ENCODE assay signal across 8 cellular contexts in the genomic region with DNA sequence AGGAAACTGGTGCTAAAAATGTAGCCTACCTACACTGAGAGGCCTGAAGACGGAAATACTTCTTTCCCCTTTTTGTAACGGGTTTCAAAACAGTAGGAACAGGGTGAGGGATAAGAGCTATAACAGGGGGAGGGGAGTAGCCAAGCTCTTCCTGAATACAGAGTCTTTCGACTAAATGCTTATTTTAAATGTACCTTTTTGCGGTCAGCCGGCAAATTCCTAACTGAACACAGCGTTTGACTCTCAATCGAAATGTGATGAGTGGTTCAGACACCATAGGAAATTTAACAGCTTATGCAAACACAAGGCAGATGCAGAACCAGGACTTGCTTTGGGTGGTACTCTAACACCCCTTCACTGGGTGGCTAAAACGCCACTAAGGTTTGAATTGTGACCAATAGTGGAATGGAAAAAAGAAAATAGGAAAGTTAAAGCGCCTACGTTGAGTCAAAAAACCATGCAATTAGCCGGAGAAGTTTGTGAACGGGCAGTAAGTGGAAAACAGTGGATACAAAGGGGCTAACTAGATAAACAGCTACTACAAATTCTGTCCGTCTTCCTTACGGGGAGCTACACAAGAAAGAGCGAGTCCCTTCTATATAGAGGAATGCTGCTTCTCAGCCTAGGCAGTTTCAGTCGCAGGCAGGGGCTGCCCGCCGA. TPM values are rescaled to one million over a fixed set of nuclear protein-coding genes. Genes with fewer than 3 reads are reported as not detected.
DNase-seq lines count a peak whose midpoint lies in the region; ATAC-seq and TF ChIP-seq lines count a peak whose summit lies in the region.

No MANE protein-coding gene starts in this region.

- peaks cover 6% of the 10 kb centered on the region for H3K79me2 ChIP-seq in GM23338 (replicated peaks; ENCODE audit: insufficient read depth)

- no CpG with 5 or more reads among the region's 18 CpGs for WGBS in neuronal stem cell (ENCODE audit: extremely low coverage in 2 of 2, insufficient read length in 2 of 2, insufficient replicate concordance in 1 of 2), 2 donors

- no peak overlapping the region for H4K91ac ChIP-seq in neuronal stem cell (ENCODE audit: low read depth, low read length, poor library complexity)

- H3K79me1 ChIP-seq in neuronal stem cell (ENCODE audit: low read depth, low read length), result no peaks in the 10 kb centered on the region

- peaks cover 31% of the 10 kb centered on the region for H3K27me3 Mint-ChIP-seq in GM23338 (ENCODE audit: insufficient read depth, low read depth, poor library complexity)

- H3K36me3 Mint-ChIP-seq in GM23338 (ENCODE audit: low read depth), result no peaks in the 10 kb centered on the region; the same call in 2 of the 3 replicates

- H3K4me3 Mint-ChIP-seq in GM23338, result peak overlapping the region; percentile 94

- H3F3A ChIP-seq in GM23338 (replicated peaks; ENCODE audit: low read depth), result peaks cover 11% of the 10 kb centered on the region; the same call in 1 of the 2 replicates

- H3K9ac ChIP-seq in neuronal stem cell (ENCODE audit: low read depth, low read length, poor library complexity), result peak overlapping the region; percentile 92

- H3K4me1 ChIP-seq in GM23338 (ENCODE audit: insufficient read depth) (peaks cover 23% of the 10 kb centered on the region), neuronal stem cell (ENCODE audit: control insufficient read depth in 2 of 2, insufficient read depth in 1 of 2, low read depth in 1 of 2, low read length in 2 of 2) (peaks cover 1 to 18% of the 10 kb centered on the region in 2 donors)

- no peak overlapping the region for H3K27ac ChIP-seq in GM23338 (ENCODE audit: low read depth)
- no peak overlapping the region for H3K27ac ChIP-seq in neuronal stem cell (replicated peaks; ENCODE audit: low read length)

- H3K27me3 ChIP-seq in GM23338 (ENCODE audit: insufficient read depth) (peaks cover 79% of the 10 kb centered on the region), neuronal stem cell (ENCODE audit: control insufficient read depth in 3 of 3, insufficient read depth in 3 of 3, low read depth in 1 of 3, low read length in 3 of 3) (peaks cover 0 to 24% (median 0%) of the 10 kb centered on the region in 3 experiments)

- H4K8ac ChIP-seq in neuronal stem cell (ENCODE audit: low read depth, low read length), result no peak overlapping the region

- no peak overlapping the region for H3K4ac ChIP-seq in neuronal stem cell (ENCODE audit: low read length)

- no peak overlapping the region for H2BK120ac ChIP-seq in neuronal stem cell (ENCODE audit: low read depth, low read length)

- peak overlapping the region; percentile 86 for H3K4me3 ChIP-seq in AG04449 (ENCODE audit: low read depth, low read length)
- H3K4me3 ChIP-seq in GM23338, result peak overlapping the region; percentile 79
- peak overlapping the region; percentile 81 for H3K4me3 ChIP-seq in epithelial cell of esophagus (ENCODE audit: low read length)
- peak overlapping the region; percentile 67 to 82 for H3K4me3 ChIP-seq in neuronal stem cell (ENCODE audit: low read length in 2 of 2)

- H3K27ac Mint-ChIP-seq in GM23338, result no peak overlapping the region

- H3K36me3 ChIP-seq in GM23338 (ENCODE audit: insufficient read depth), result no peaks in the 10 kb centered on the region
- peaks cover 0 to 11% of the 10 kb centered on the region in 2 donors for H3K36me3 ChIP-seq in neuronal stem cell (replicated peaks in 1 of 2; ENCODE audit: control insufficient read depth in 2 of 2, insufficient read depth in 2 of 2, low read length in 2 of 2)

- no peaks in the 10 kb centered on the region for H3K9me2 ChIP-seq in GM23338 (ENCODE audit: insufficient read depth)

- ATAC-seq in GM23338, result no peak; the same call in 2 of the 3 replicates
- ATAC-seq in GM21717 (IDR thresholded peaks at IDR 0.05; ENCODE audit: unreplicated experiment), result no peak

- H4K20me1 ChIP-seq in GM23338 (replicated peaks; ENCODE audit: insufficient read depth), result peaks cover 36% of the 10 kb centered on the region

- H2AK5ac ChIP-seq in neuronal stem cell (ENCODE audit: low read depth, low read length), result no peak overlapping the region

- H3K18ac ChIP-seq in neuronal stem cell (ENCODE audit: low read length), result no peak overlapping the region

- H3K23ac ChIP-seq in neuronal stem cell (ENCODE audit: low read depth, low read length, poor library complexity), result no peak overlapping the region

- no peak for DNase-seq in AG04449 (ENCODE audit: low read depth, low spot score)
- peak; percentile 22 for DNase-seq in GM23338 (ENCODE audit: low spot score)
- DNase-seq in SKM-1 treated with dmso at 0.1 percent for 144 hours (lab: John Stamatoyannopoulos, UW; ENCODE audit: unreplicated experiment), result peak; percentile 82
- DNase-seq in epithelial cell of esophagus (ENCODE audit: low read depth), result no peak
- DNase-seq in neuronal stem cell (ENCODE audit: low spot score), result peak; percentile 14
- no peak for DNase-seq in NCI-H774 (lab: John Stamatoyannopoulos, UW)
- no peak for DNase-seq in AG20443 (ENCODE audit: low spot score)

- no peak overlapping the region for H2BK5ac ChIP-seq in neuronal stem cell (ENCODE audit: low read length)

- H3K4me1 Mint-ChIP-seq in GM23338, result peaks cover 22% of the 10 kb centered on the region

- TF ChIP-seq CTCF in AG04449 (IDR thresholded peaks at IDR 0.05; ENCODE audit: insufficient read depth, low read length, missing control alignments) (no peak), GM23338 (conservative IDR thresholded peaks at IDR 0.05; ENCODE audit: low read depth in 2 of 2) (no peak), epithelial cell of esophagus (IDR thresholded peaks at IDR 0.05; ENCODE audit: insufficient read depth, low read depth, low read length, missing control alignments) (no peak)

- POLR2A ChIA-PET in AG04449 (lab: Yijun Ruan, JAX), result interaction anchor here (0.6 to 1.8 kb wide), 4 partner anchors 11 to 107 kb away, joined by 3 to 6 read pairs (median 3); a partner anchor contains a TSS

- H3K4me2 ChIP-seq in GM23338 (peak overlapping the region; percentile 79), neuronal stem cell (ENCODE audit: insufficient read depth, low read length, poor library complexity, severe bottlenecking) (peak overlapping the region; percentile 99)

- no peak overlapping the region for H2BK12ac ChIP-seq in neuronal stem cell (ENCODE audit: low read length)

- H3K9me3 ChIP-seq in neuronal stem cell (replicated peaks in 1 of 2; ENCODE audit: control insufficient read depth in 2 of 2, insufficient read depth in 1 of 2, low read depth in 1 of 2, low read length in 2 of 2), result no peaks in the 10 kb centered on the region

- CTCF ChIA-PET in AG04449 (lab: Yijun Ruan, JAX), result interaction anchor here (1.1 to 3.9 kb wide), 7 partner anchors 11 to 63 kb away, joined by 3 to 16 read pairs (median 4); no protein-coding TSS in a partner anchor

- H2AFZ ChIP-seq in GM23338 (peak overlapping the region; percentile 44; the same call in 1 of the 2 replicates), neuronal stem cell (ENCODE audit: low read length) (peak overlapping the region; percentile 83)

- peak overlapping the region; percentile 96 for H3K14ac ChIP-seq in neuronal stem cell (ENCODE audit: low read length)

- no peaks in the 10 kb centered on the region for H3K9me3 Mint-ChIP-seq in GM23338

- no peak overlapping the region for H2BK15ac ChIP-seq in neuronal stem cell (ENCODE audit: low read length)

TF ChIP-seq in GM23338, 12 proteins besides CTCF, POLR2A, EP300 and RAD21:
- TF ChIP-seq, protein P1, sequence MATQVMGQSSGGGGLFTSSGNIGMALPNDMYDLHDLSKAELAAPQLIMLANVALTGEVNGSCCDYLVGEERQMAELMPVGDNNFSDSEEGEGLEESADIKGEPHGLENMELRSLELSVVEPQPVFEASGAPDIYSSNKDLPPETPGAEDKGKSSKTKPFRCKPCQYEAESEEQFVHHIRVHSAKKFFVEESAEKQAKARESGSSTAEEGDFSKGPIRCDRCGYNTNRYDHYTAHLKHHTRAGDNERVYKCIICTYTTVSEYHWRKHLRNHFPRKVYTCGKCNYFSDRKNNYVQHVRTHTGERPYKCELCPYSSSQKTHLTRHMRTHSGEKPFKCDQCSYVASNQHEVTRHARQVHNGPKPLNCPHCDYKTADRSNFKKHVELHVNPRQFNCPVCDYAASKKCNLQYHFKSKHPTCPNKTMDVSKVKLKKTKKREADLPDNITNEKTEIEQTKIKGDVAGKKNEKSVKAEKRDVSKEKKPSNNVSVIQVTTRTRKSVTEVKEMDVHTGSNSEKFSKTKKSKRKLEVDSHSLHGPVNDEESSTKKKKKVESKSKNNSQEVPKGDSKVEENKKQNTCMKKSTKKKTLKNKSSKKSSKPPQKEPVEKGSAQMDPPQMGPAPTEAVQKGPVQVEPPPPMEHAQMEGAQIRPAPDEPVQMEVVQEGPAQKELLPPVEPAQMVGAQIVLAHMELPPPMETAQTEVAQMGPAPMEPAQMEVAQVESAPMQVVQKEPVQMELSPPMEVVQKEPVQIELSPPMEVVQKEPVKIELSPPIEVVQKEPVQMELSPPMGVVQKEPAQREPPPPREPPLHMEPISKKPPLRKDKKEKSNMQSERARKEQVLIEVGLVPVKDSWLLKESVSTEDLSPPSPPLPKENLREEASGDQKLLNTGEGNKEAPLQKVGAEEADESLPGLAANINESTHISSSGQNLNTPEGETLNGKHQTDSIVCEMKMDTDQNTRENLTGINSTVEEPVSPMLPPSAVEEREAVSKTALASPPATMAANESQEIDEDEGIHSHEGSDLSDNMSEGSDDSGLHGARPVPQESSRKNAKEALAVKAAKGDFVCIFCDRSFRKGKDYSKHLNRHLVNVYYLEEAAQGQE (IDR thresholded peaks at IDR 0.05; ENCODE audit: unreplicated experiment), result no peak

RNA-seq across cellular contexts. Expression of a gene that starts 1.7 kb away (rescaled TPM):
- 6.0 and 7.2 TPM in 2 replicates for total RNA-seq in GM23338 (2014; rRNA removed; shearing (Covaris generic))
- 1.9 and 2.3 TPM in 2 replicates for polyA plus RNA-seq in GM23338 (2016; fragmentation: Nextera tagmentation; extraction: Ambion mirVana)
- 4.9 TPM for polyA plus RNA-seq in neuronal stem cell (2013, experiment 1 of 2)
- polyA plus RNA-seq in neuronal stem cell (2013, experiment 2 of 2), result 4.7 TPM

Comparison
In these comparisons a context has a peak if more than half of its experiments do, and no peak if none do; other contexts are left out.
1. DNase-seq: peak in GM23338 (single experiment), SKM-1 treated with dmso at 0.1 percent for 144 hours (single experiment) and neuronal stem cell (single experiment); none in AG04449 (single experiment), epithelial cell of esophagus (single experiment), NCI-H774 (single experiment) and AG20443 (single experiment).
2. Peak in every context shown above with its lines, with median percentiles within 50 percentile points of each other: H3K4me3 ChIP-seq.